In the genomic region with DNA sequence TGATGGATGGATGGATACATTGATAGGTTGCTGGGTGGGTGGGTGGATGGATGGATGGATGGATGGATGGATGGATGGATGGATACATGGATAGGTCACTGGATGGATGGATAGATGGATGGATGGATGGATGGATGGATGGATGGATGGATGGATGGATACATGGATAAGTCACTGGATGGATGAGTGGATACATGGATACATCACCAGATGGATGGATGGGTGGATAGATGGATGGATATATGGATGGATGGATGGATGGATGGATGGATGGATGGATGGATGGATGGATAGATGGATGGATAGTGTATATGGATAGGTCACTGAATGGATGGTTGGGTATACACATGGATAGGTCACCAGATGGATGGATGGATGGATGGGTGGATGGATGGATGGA, we compare ENCODE assay signal across 4 cellular contexts.
A peak's percentile ranks its signal among the peaks of the same experiment; 100 is the strongest.
DNase-seq lines count a peak whose midpoint lies in the region; FAIRE-seq and TF ChIP-seq lines count a peak whose summit lies in the region.
"Not testable (repeated sequence)": the region's sequence is repeated elsewhere in the genome, so short reads cannot be mapped to it uniquely, and the experiment has no call there.

No MANE protein-coding gene starts in this region.

- not testable (repeated sequence) for H4K20me1 ChIP-seq in H1 (replicated peaks in 1 of 2; ENCODE audit: control insufficient read depth in 1 of 2, insufficient read depth in 2 of 2, low read length in 2 of 2); neural progenitor cell (ENCODE audit: low read depth)

- not testable (repeated sequence) for H2AFZ ChIP-seq in H1 (ENCODE audit: low read length); neural progenitor cell (replicated peaks)

- H3K36me3 Mint-ChIP-seq in neural progenitor cell: not testable (repeated sequence)

- not testable (repeated sequence) for H3K27ac ChIP-seq in HEK293 (ENCODE audit: extremely low read depth, low read depth, low read length); H1 (ENCODE audit: low read depth, low read length); neural progenitor cell

- H4K8ac ChIP-seq in H1 (ENCODE audit: extremely low read depth, insufficient read depth, low read length): not testable (repeated sequence)

- H3K27me3 ChIP-seq in H1 (replicated peaks in 1 of 4; ENCODE audit: control insufficient read depth in 3 of 4, extremely low read depth in 1 of 4, insufficient read depth in 3 of 4, low read length in 3 of 4); neural progenitor cell: not testable (repeated sequence)

- not testable (repeated sequence) for H3K9me3 Mint-ChIP-seq in neural progenitor cell

- not testable (repeated sequence) for H2BK120ac ChIP-seq in H1 (replicated peaks; ENCODE audit: low read depth, low read length)

- peaks cover 25% of the 10 kb centered on the region for H3F3A ChIP-seq in neural progenitor cell (ENCODE audit: low read depth)

- POLR2A ChIA-PET in HEK293 (lab: Yijun Ruan, JAX); H1 (lab: Charles Lee; ENCODE audit: partially characterized antibody): not testable (repeated sequence)

- not testable (repeated sequence) for H3K9ac ChIP-seq in H1 (replicated peaks in 1 of 4; ENCODE audit: extremely low read depth in 1 of 4, low read depth in 3 of 4, low read length in 3 of 4); neural progenitor cell

- not testable (repeated sequence) for H3K56ac ChIP-seq in H1 (replicated peaks; ENCODE audit: insufficient read length, low read depth, low read length)

- H4K5ac ChIP-seq in H1 (ENCODE audit: insufficient read length, low read depth, low read length): not testable (repeated sequence)

- not testable (repeated sequence) for H2AK5ac ChIP-seq in H1 (ENCODE audit: low read depth, low read length)

- not testable (repeated sequence) for TF ChIP-seq EP300 in H1 (IDR thresholded peaks at IDR 0.05; ENCODE audit: borderline replicate concordance in 1 of 2, low read depth in 2 of 2, low read length in 2 of 2)

- not testable (repeated sequence) for H2BK12ac ChIP-seq in H1 (ENCODE audit: low read depth, low read length)

- H2BK15ac ChIP-seq in H1 (ENCODE audit: low read length): not testable (repeated sequence)

- H3K79me1 ChIP-seq in H1 (ENCODE audit: low read depth, low read length): not testable (repeated sequence)

- H3K4me3 Mint-ChIP-seq in neural progenitor cell: peak overlapping the region; percentile 3

- H3K4me1 Mint-ChIP-seq in neural progenitor cell: peaks cover 32% of the 10 kb centered on the region

- not testable (repeated sequence) for DNase-seq in HTR-8/SVneo (ENCODE audit: insufficient read length, low spot score); H1 (ENCODE audit: low read depth in 1 of 2, low spot score in 2 of 2); neural progenitor cell (ENCODE audit: low spot score)

- TF ChIP-seq RAD21 in H1 (IDR thresholded peaks at IDR 0.05 in 1 of 2, conservative IDR thresholded peaks at IDR 0.05 in 1 of 2; ENCODE audit: low read depth in 2 of 2, low read length in 2 of 2): not testable (repeated sequence)

- TF ChIP-seq CTCF in HEK293 (tag by site-specific recombination; IDR thresholded peaks at IDR 0.05); H1 (IDR thresholded peaks at IDR 0.05; ENCODE audit: control extremely low read depth in 1 of 3, insufficient read depth in 1 of 3, low read depth in 1 of 3, low read length in 3 of 3); neural progenitor cell (IDR thresholded peaks at IDR 0.05): not testable (repeated sequence)

- not testable (repeated sequence) for H2BK5ac ChIP-seq in H1 (ENCODE audit: low read depth, low read length)

- not testable (repeated sequence) for H3K14ac ChIP-seq in H1 (ENCODE audit: insufficient read length)

- not testable (repeated sequence) for H3K18ac ChIP-seq in H1 (ENCODE audit: extremely low read depth, low read length)

- H3K23ac ChIP-seq in H1 (ENCODE audit: insufficient read length): not testable (repeated sequence)

- not testable (repeated sequence) for H3K4me1 ChIP-seq in HEK293 (ENCODE audit: control insufficient read depth, insufficient read depth, low read length)
- H3K4me1 ChIP-seq in H1 (replicated peaks in 1 of 4; ENCODE audit: control insufficient read depth in 3 of 4, insufficient read depth in 4 of 4, low read length in 3 of 4) (peaks cover 5 to 16% (median 13%) of the 10 kb centered on the region in 4 experiments; a peak in 6 of 7 replicates), neural progenitor cell (peaks cover 37% of the 10 kb centered on the region)

- H2BK20ac ChIP-seq in H1 (ENCODE audit: low read length): 0 out of 2 replicates have a peak overlapping the region, but pooled peaks have one; percentile 62

- not testable (repeated sequence) for H3K79me2 ChIP-seq in H1 (ENCODE audit: control insufficient read depth in 1 of 2, insufficient read depth in 2 of 2, low read length in 2 of 2); neural progenitor cell (ENCODE audit: low read depth)

- H3K36me3 ChIP-seq in HEK293 (ENCODE audit: control insufficient read depth in 2 of 2, insufficient read depth in 1 of 2, low read length in 2 of 2); H1 (ENCODE audit: control insufficient read depth in 2 of 4, insufficient read depth in 4 of 4, low read length in 3 of 4); neural progenitor cell: not testable (repeated sequence)

- H3K27me3 Mint-ChIP-seq in neural progenitor cell (ENCODE audit: insufficient read depth, low read depth): not testable (repeated sequence)

- FAIRE-seq in HTR-8/SVneo (lab: Jason Lieb, UNC): peak; percentile 66
- FAIRE-seq in H1 (lab: Jason Lieb, UNC): not testable (repeated sequence)

- H3K27ac Mint-ChIP-seq in neural progenitor cell: not testable (repeated sequence)

- not testable (repeated sequence) for H3K4me2 ChIP-seq in H1 (ENCODE audit: insufficient read depth in 1 of 2, low read depth in 2 of 2, low read length in 2 of 2); neural progenitor cell

- TF ChIP-seq POLR2A in H1 (IDR thresholded peaks at IDR 0.05; ENCODE audit: control extremely low read depth in 1 of 2, low read depth in 2 of 2, low read length in 2 of 2): not testable (repeated sequence)

- H3K4ac ChIP-seq in H1 (replicated peaks; ENCODE audit: insufficient read length, low read depth, low read length): not testable (repeated sequence)

- H3K4me3 ChIP-seq in HEK293 (ENCODE audit: low read depth, low read length); H1 (ENCODE audit: extremely low read depth in 1 of 4, insufficient read depth in 2 of 4, low read depth in 3 of 4, low read length in 4 of 4); neural progenitor cell: not testable (repeated sequence)

- not testable (repeated sequence) for H3K9me3 ChIP-seq in HEK293 (ENCODE audit: control insufficient read depth, insufficient read depth, low read depth, low read length); H1 (ENCODE audit: insufficient read depth in 2 of 2, low read depth in 1 of 2, low read length in 1 of 2); neural progenitor cell (ENCODE audit: low read depth)

- H3K23me2 ChIP-seq in H1 (ENCODE audit: low read depth, low read length): not testable (repeated sequence)

- CTCF ChIA-PET in HEK293 (lab: Yijun Ruan, JAX); H1 (lab: Charles Lee; ENCODE audit: partially characterized antibody): not testable (repeated sequence)

- H4K91ac ChIP-seq in H1 (replicated peaks; ENCODE audit: insufficient read length, low read length): not testable (repeated sequence)

TF ChIP-seq in HEK293, 187 proteins besides CTCF, POLR2A, EP300 and RAD21:
- peak; percentile 91 for TF ChIP-seq ZNF366 (tag by site-specific recombination; conservative IDR thresholded peaks at IDR 0.05)
- TF ChIP-seq ZBTB17 (tag by site-specific recombination; IDR thresholded peaks at IDR 0.05): peak; percentile 68
